Comparison of ENCODE assay signal across 12 cellular contexts in genomic region chrX:1529328-1529727, GRCh38. TPM values are rescaled to one million over a fixed set of nuclear protein-coding genes. Genes with fewer than 3 reads are reported as not detected.
"Had no signal": no experiment of that assay in that cellular context is flagged by ENCODE, and none has a peak within 500 bp of the region (broad histone marks: within the 10 kb centered on the region; RNA-seq: fewer than 3 reads in every experiment).

No MANE protein-coding gene starts in this region.

- H3K27me3 ChIP-seq: brain microvascular endothelial cell, hepatocyte, neural progenitor cell, right atrium auricular region, tibial nerve had no signal

- H3K4me3 ChIP-seq: hepatocyte, neural progenitor cell, right atrium auricular region, tibial nerve had no signal

- H3K9me3 ChIP-seq: right atrium auricular region, tibial nerve had no signal

- H3K27ac Mint-ChIP-seq: activated naive CD4-positive, alpha-beta T cell treated with anti-CD3 and anti-CD28 coated beads, Interleukin-2, amount 50 U/mL, for 72 hours; activated T-helper 1 cell treated with anti-CD3 and anti-CD28 coated beads, Interleukin-12 subunit alpha, Interleukin-12 subunit beta, Interleukin-2, Interleukin-4 antibody, amounts not matched to agents 30 ng/mL and 10 ng/mL and 1 ng/mL, durations not matched to agents 14 hours and 24 hours and 36 hours; neural progenitor cell had no signal

- H3K4me1 ChIP-seq: right atrium auricular region, tibial nerve had no signal

- H3K79me2 ChIP-seq: hepatocyte had no signal

- H3K9me3 Mint-ChIP-seq: activated naive CD4-positive, alpha-beta T cell treated with anti-CD3 and anti-CD28 coated beads, Interleukin-2, amount 50 U/mL, for 72 hours; activated T-helper 1 cell treated with anti-CD3 and anti-CD28 coated beads, Interleukin-12 subunit alpha, Interleukin-12 subunit beta, Interleukin-2, Interleukin-4 antibody, amounts not matched to agents 30 ng/mL and 10 ng/mL and 1 ng/mL, durations not matched to agents 14 hours and 24 hours and 36 hours; neural progenitor cell had no signal

- H3K4me1 Mint-ChIP-seq: neural progenitor cell had no signal

- H2AFZ ChIP-seq: hepatocyte, neural progenitor cell had no signal

- H3K36me3 ChIP-seq: brain microvascular endothelial cell, neural progenitor cell, right atrium auricular region, tibial nerve had no signal

- DNase-seq: amygdala, brain microvascular endothelial cell, cerebellar nuclear complex, mesendoderm, small intestine had no signal

- H3K4me3 Mint-ChIP-seq: activated T-helper 1 cell treated with anti-CD3 and anti-CD28 coated beads, Interleukin-12 subunit alpha, Interleukin-12 subunit beta, Interleukin-2, Interleukin-4 antibody, amounts not matched to agents 30 ng/mL and 10 ng/mL and 1 ng/mL, durations not matched to agents 14 hours and 24 hours and 36 hours; neural progenitor cell had no signal

- H3K36me3 Mint-ChIP-seq: activated naive CD4-positive, alpha-beta T cell treated with anti-CD3 and anti-CD28 coated beads, Interleukin-2, amount 50 U/mL, for 72 hours; neural progenitor cell had no signal

- H3K27ac ChIP-seq: brain microvascular endothelial cell, hepatocyte, neural progenitor cell, right atrium auricular region, tibial nerve had no signal

- H3K9ac ChIP-seq: neural progenitor cell had no signal

- H3K4me2 ChIP-seq: hepatocyte, neural progenitor cell had no signal

RNA-seq across cellular contexts. Expression of gene P2RY8, which starts 7.7 kb away (rescaled TPM):
- total RNA-seq: kidney epithelial cell had no signal
